10 cellular contexts compared by ENCODE assay signal in genomic region chr1:228174482-228175315, GRCh38. TPM values are rescaled to one million over a fixed set of nuclear protein-coding genes. Genes with fewer than 3 reads are reported as not detected.
A peak's percentile ranks its signal among the peaks of the same experiment; 100 is the strongest.
DNase-seq lines count a peak whose midpoint lies in the region; ATAC-seq and TF ChIP-seq lines count a peak whose summit lies in the region.
"Had no signal": no experiment of that assay in that cellular context is flagged by ENCODE, and none has a peak within 500 bp of the region (broad histone marks: within the 10 kb centered on the region; RNA-seq: fewer than 3 reads in every experiment).

No MANE protein-coding gene starts in this region.

- H3K4me1 ChIP-seq in OCI-LY7 (ENCODE audit: insufficient read depth, low read length, poor library complexity, severe bottlenecking) = no peaks in the 10 kb centered on the region
- H3K4me1 ChIP-seq: HAP-1 had no signal

- H3K9me2 ChIP-seq in OCI-LY7 (ENCODE audit: insufficient read depth, low read length) = no peaks in the 10 kb centered on the region

- H3K9me3 Mint-ChIP-seq in activated naive CD4-positive, alpha-beta T cell treated with anti-CD3 and anti-CD28 coated beads, Interleukin-2, amount 50 U/mL, for 72 hours = no peaks in the 10 kb centered on the region
- no peaks in the 10 kb centered on the region for H3K9me3 Mint-ChIP-seq in stimulated activated effector memory CD8-positive, alpha-beta T cell treated with anti-CD3 and anti-CD28 coated beads, Interleukin-12 subunit alpha, Interleukin-12 subunit beta, amount 100 ng/mL, for 72 hours

- H3K4me3 ChIP-seq in OCI-LY7 (ENCODE audit: low read depth, low read length, poor library complexity, severe bottlenecking) = no peak overlapping the region
- no peak overlapping the region for H3K4me3 ChIP-seq in epithelial cell of esophagus (ENCODE audit: low read length)
- H3K4me3 ChIP-seq: HAP-1 had no signal

- H3K27ac Mint-ChIP-seq in activated naive CD4-positive, alpha-beta T cell treated with anti-CD3 and anti-CD28 coated beads, Interleukin-2, amount 50 U/mL, for 72 hours = no peak overlapping the region
- H3K27ac Mint-ChIP-seq in stimulated activated effector memory CD8-positive, alpha-beta T cell treated with anti-CD3 and anti-CD28 coated beads, Interleukin-12 subunit alpha, Interleukin-12 subunit beta, amount 100 ng/mL, for 72 hours = no peak overlapping the region

- H3K79me2 ChIP-seq in OCI-LY7 (ENCODE audit: insufficient read depth, low read depth, low read length) = no peaks in the 10 kb centered on the region

- peaks cover 9% of the 10 kb centered on the region; the same call in 1 of the 2 replicates for H3K36me3 ChIP-seq in OCI-LY7 (ENCODE audit: insufficient read depth, low read length)
- H3K36me3 ChIP-seq: HAP-1 had no signal

- no TSS peak for BruUV-seq in OCI-LY7 (replicated peaks; lab: Mats Ljungman, UMichigan)

- DNase-seq in activated naive CD4-positive, alpha-beta T cell treated with anti-CD3 and anti-CD28 coated beads, Interleukin-2, amount 50 U/mL, for 72 hours (ENCODE audit: low spot score in 2 of 2) = peak in 1 of 2 donors; percentile 57
- no peak for DNase-seq in activated naive CD4-positive, alpha-beta T cell (lab: John Stamatoyannopoulos, UW)
- DNase-seq in OCI-LY7 (ENCODE audit: low spot score) (peak; percentile 50), epithelial cell of esophagus (ENCODE audit: low read depth) (peak; percentile 29), H4 (ENCODE audit: low spot score) (no peak), middle frontal gyrus (ENCODE audit: extremely low spot score, low spot score) (no peak)
- peak; percentile 40 to 74 for DNase-seq in stimulated activated effector memory CD8-positive, alpha-beta T cell treated with anti-CD3 and anti-CD28 coated beads, Interleukin-12 subunit alpha, Interleukin-12 subunit beta, amount 100 ng/mL, for 72 hours (ENCODE audit: low spot score in 2 of 2)
- DNase-seq: NCI-H2029 treated with DMSO at 0.1 percent for 48 hours had no signal

- intact Hi-C loops in OCI-LY7 (cut with micrococcal nuclease; ENCODE audit: unreplicated experiment) = no loop called here

- CTCF ChIA-PET in OCI-LY7 (lab: Charles Lee; ENCODE audit: unreplicated experiment) = no interaction called here

- H3K36me3 Mint-ChIP-seq in activated naive CD4-positive, alpha-beta T cell treated with anti-CD3 and anti-CD28 coated beads, Interleukin-2, amount 50 U/mL, for 72 hours = no peaks in the 10 kb centered on the region
- H3K36me3 Mint-ChIP-seq in stimulated activated effector memory CD8-positive, alpha-beta T cell treated with anti-CD3 and anti-CD28 coated beads, Interleukin-12 subunit alpha, Interleukin-12 subunit beta, amount 100 ng/mL, for 72 hours = no peaks in the 10 kb centered on the region

- no peak overlapping the region for H3K4me3 Mint-ChIP-seq in stimulated activated effector memory CD8-positive, alpha-beta T cell treated with anti-CD3 and anti-CD28 coated beads, Interleukin-12 subunit alpha, Interleukin-12 subunit beta, amount 100 ng/mL, for 72 hours

- H3K4me1 Mint-ChIP-seq in stimulated activated effector memory CD8-positive, alpha-beta T cell treated with anti-CD3 and anti-CD28 coated beads, Interleukin-12 subunit alpha, Interleukin-12 subunit beta, amount 100 ng/mL, for 72 hours = peaks cover 17% of the 10 kb centered on the region

- TF ChIP-seq CTCF in OCI-LY7 (conservative IDR thresholded peaks at IDR 0.05; ENCODE audit: low read length) (no peak), epithelial cell of esophagus (IDR thresholded peaks at IDR 0.05; ENCODE audit: insufficient read depth, low read depth, low read length, missing control alignments) (no peak)

- H3K9me3 ChIP-seq in OCI-LY7 (ENCODE audit: low read length) = no peaks in the 10 kb centered on the region
- H3K9me3 ChIP-seq: HAP-1 had no signal

- POLR2A ChIA-PET in OCI-LY7 (lab: Charles Lee) = interaction anchor here (0.9 kb wide), 1 partner anchor 37 kb away, joined by 5 read pairs; no protein-coding TSS in a partner anchor

- no peak overlapping the region for H3K4me2 ChIP-seq in OCI-LY7 (ENCODE audit: low read length)

- ATAC-seq in activated naive CD4-positive, alpha-beta T cell treated with anti-CD3 and anti-CD28 coated beads, Interleukin-2, amount 50 U/mL, for 72 hours = peak; percentile 19 to 60
- ATAC-seq in stimulated activated effector memory CD8-positive, alpha-beta T cell treated with anti-CD3 and anti-CD28 coated beads, Interleukin-12 subunit alpha, Interleukin-12 subunit beta, amount 100 ng/mL, for 72 hours = peak; percentile 62
- no peak for ATAC-seq in HG03196 (IDR thresholded peaks at IDR 0.05; ENCODE audit: unreplicated experiment)

- no peaks in the 10 kb centered on the region for H4K20me1 ChIP-seq in OCI-LY7 (ENCODE audit: insufficient read depth, low read length)

- no peak overlapping the region for H3K27ac ChIP-seq in OCI-LY7 (ENCODE audit: low read depth, low read length, poor library complexity, severe bottlenecking)

- no peak overlapping the region for H2AFZ ChIP-seq in OCI-LY7 (ENCODE audit: low read length)

RNA-seq across cellular contexts. Expression of gene IBA57, which starts 9.1 kb away (rescaled TPM):
- total RNA-seq in activated naive CD4-positive, alpha-beta T cell treated with anti-CD3 and anti-CD28 coated beads, Interleukin-2, amount 50 U/mL, for 72 hours = 10 to 100 TPM in 1 of 2 donors, 1 to 10 TPM in 1; 3.2 to 12.8 TPM
- total RNA-seq in OCI-LY7 (2014; rRNA removed; shearing (Covaris generic)) = 3.2 and 9.9 TPM in 2 replicates
- 9.1 and 10.8 TPM in 2 replicates for total RNA-seq in OCI-LY7 (2022)
- total RNA-seq in H4 (2014; rRNA removed; shearing (Covaris generic)) = 0.74 and 1.8 TPM in 2 replicates

RNA-seq across cellular contexts. Expression of gene GJC2, which starts 25.0 kb away (rescaled TPM):
- total RNA-seq in activated naive CD4-positive, alpha-beta T cell treated with anti-CD3 and anti-CD28 coated beads, Interleukin-2, amount 50 U/mL, for 72 hours = under 1 TPM; 0.16 to 0.86 TPM
- 0.22 and 0.31 TPM in 2 replicates for total RNA-seq in OCI-LY7 (2014; rRNA removed; shearing (Covaris generic))
- total RNA-seq in OCI-LY7 (2022) = 0.53 and 0.80 TPM in 2 replicates
- total RNA-seq in H4 (2014; rRNA removed; shearing (Covaris generic)) = 0.06 TPM in 1 of 2 replicates, not detected in the other

RNA-seq across cellular contexts. Expression of gene OBSCN, which starts 33.1 kb away (rescaled TPM):
- total RNA-seq in activated naive CD4-positive, alpha-beta T cell treated with anti-CD3 and anti-CD28 coated beads, Interleukin-2, amount 50 U/mL, for 72 hours = 10 to 100 TPM; 20.8 to 37.5 TPM
- total RNA-seq in OCI-LY7 (2014; rRNA removed; shearing (Covaris generic)) = 29.5 and 51.1 TPM in 2 replicates
- 43.7 and 45.2 TPM in 2 replicates for total RNA-seq in OCI-LY7 (2022)
- 1.1 and 2.4 TPM in 2 replicates for total RNA-seq in H4 (2014; rRNA removed; shearing (Covaris generic))

RNA-seq across cellular contexts. Expression of gene GUK1, which starts 34.6 kb away (rescaled TPM):
- total RNA-seq in activated naive CD4-positive, alpha-beta T cell treated with anti-CD3 and anti-CD28 coated beads, Interleukin-2, amount 50 U/mL, for 72 hours = 100 to 1,000 TPM; 206 to 293 TPM
- total RNA-seq in OCI-LY7 (2014; rRNA removed; shearing (Covaris generic)) = 197 and 201 TPM in 2 replicates
- total RNA-seq in OCI-LY7 (2022) = 131 and 154 TPM in 2 replicates
- 185 and 196 TPM in 2 replicates for total RNA-seq in H4 (2014; rRNA removed; shearing (Covaris generic))

Comparison
In these comparisons a context has a peak if more than half of its experiments do, and no peak if none do; other contexts are left out.
1. DNase-seq: peak in OCI-LY7 (single experiment), epithelial cell of esophagus (single experiment) and stimulated activated effector memory CD8-positive, alpha-beta T cell treated with anti-CD3 and anti-CD28 coated beads, Interleukin-12 subunit alpha, Interleukin-12 subunit beta, amount 100 ng/mL, for 72 hours (2 of 2); none in activated naive CD4-positive, alpha-beta T cell (0 of 4), H4 (single experiment) and middle frontal gyrus (single experiment).